27 cellular contexts compared by ENCODE assay signal in the genomic region with DNA sequence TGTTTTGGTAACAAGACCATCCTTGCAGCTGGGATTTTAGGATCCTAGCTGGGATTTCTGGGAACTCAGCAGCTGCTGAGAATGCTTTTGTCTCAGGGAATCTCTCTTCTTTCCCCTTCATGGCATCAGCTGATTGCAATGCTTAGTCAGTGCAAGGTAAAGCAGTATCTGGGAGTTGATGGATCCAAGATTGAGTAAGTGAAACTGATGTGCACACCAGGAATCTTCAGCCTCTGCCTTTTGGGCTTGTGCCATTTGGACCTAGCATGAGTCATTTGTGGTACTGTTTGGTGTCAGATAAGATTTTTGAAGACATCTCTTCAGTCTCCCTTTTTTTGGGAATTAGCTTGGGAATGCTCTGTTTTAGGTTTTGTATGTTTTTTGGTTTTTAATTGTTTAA.
DNase-seq lines count a peak whose midpoint lies in the region; TF ChIP-seq lines count a peak whose summit lies in the region.
"Had no signal": no experiment of that assay in that cellular context is flagged by ENCODE, and none has a peak within 500 bp of the region (broad histone marks: within the 10 kb centered on the region; RNA-seq: fewer than 3 reads in every experiment).

No MANE protein-coding gene starts in this region.

- no peaks in the 10 kb centered on the region for H3K27me3 ChIP-seq in breast epithelium
- H3K27me3 ChIP-seq: BLaER1 treated with 17β-estradiol and CSF1 and Interleukin-3, amounts not matched to agents 10 nM and 100 nM; vagina had no signal

- H3K36me3 ChIP-seq in breast epithelium = no peaks in the 10 kb centered on the region
- H3K36me3 ChIP-seq: BLaER1 treated with 17β-estradiol and CSF1 and Interleukin-3, amounts not matched to agents 10 nM and 100 nM; vagina had no signal

- POLR2A ChIA-PET in MCF 10A (lab: Yijun Ruan, JAX) = interaction anchor here (0.6 kb wide), 1 partner anchor 30 kb away, joined by 3 read pairs; no protein-coding TSS in a partner anchor

- H3K9me3 ChIP-seq in breast epithelium = no peaks in the 10 kb centered on the region
- H3K9me3 ChIP-seq: BLaER1 treated with 17β-estradiol and CSF1 and Interleukin-3, amounts not matched to agents 10 nM and 100 nM; SK-N-SH; vagina had no signal

- H3K4me3 Mint-ChIP-seq in MCF 10A (ENCODE audit: unreplicated experiment) = no peak overlapping the region
- H3K4me3 Mint-ChIP-seq: H9; memory B cell; naive B cell; T-helper 2 cell treated with Interferon-gamma antibody and Interleukin-4, amounts not matched to agents 5 μg/mL and 100 μg/mL, for 36 hours had no signal

- CTCF ChIA-PET in MCF 10A (lab: Yijun Ruan, JAX) = interaction anchor here (0.6 to 1.5 kb wide), 5 partner anchors 10 to 461 kb away, joined by 3 to 5 read pairs (median 3); no protein-coding TSS in a partner anchor

- DNase-seq in MCF 10A (ENCODE audit: unreplicated experiment) = peak; percentile 4
- no peak for DNase-seq in breast epithelium (ENCODE audit: low spot score in 2 of 2)
- DNase-seq in astrocyte of the hippocampus (ENCODE audit: low read depth, low spot score) = peak; percentile 11
- DNase-seq in fibroblast of the aortic adventitia (ENCODE audit: low read depth) = peak; percentile 70
- DNase-seq in stromal cell of bone marrow (ENCODE audit: low read depth) = peak; percentile 3
- DNase-seq in GM20000 (ENCODE audit: low spot score) = no peak
- DNase-seq in occipital lobe (lab: John Stamatoyannopoulos, UW) = no peak
- DNase-seq in activated naive CD4-positive, alpha-beta T cell treated with anti-CD3 and anti-CD28 coated beads, Interleukin-2, amount 50 U/mL, for 16 hours = no peak
- DNase-seq: 8988T; activated CD4-positive, alpha-beta T cell treated with anti-CD3 and anti-CD28 coated beads, Interleukin-2, amount 50 U/mL, for 4 hours; anterior cingulate cortex; Calu3; H9; Kasumi-1; kidney; naive B cell; NCI-H1417; NCI-H510A treated with DMSO at 0.1 percent for 48 hours; right cardiac atrium; SK-N-SH; stimulated activated CD8-positive, alpha-beta memory T cell treated with anti-CD3 and anti-CD28 coated beads, Interleukin-4, amount 100 ng/mL, for 48 hours; substantia nigra had no signal

- TF ChIP-seq CTCF in MCF 10A (IDR thresholded peaks at IDR 0.05; ENCODE audit: unreplicated experiment) (no peak), breast epithelium (IDR thresholded peaks at IDR 0.05) (no peak), fibroblast of the aortic adventitia (IDR thresholded peaks at IDR 0.05; ENCODE audit: insufficient read depth, low read length) (no peak), GM20000 (IDR thresholded peaks at IDR 0.05; ENCODE audit: extremely low read depth, missing control alignments) (no peak)

- no peak overlapping the region for H3K4me3 ChIP-seq in breast epithelium
- H3K4me3 ChIP-seq in fibroblast of the aortic adventitia (ENCODE audit: low read depth, low read length) = no peak overlapping the region
- H3K4me3 ChIP-seq: BLaER1 treated with 17β-estradiol and CSF1 and Interleukin-3, amounts not matched to agents 10 nM and 100 nM; vagina had no signal

- intact Hi-C loops in MCF 10A (cut with micrococcal nuclease) (no loop called here), breast epithelium (cut with DNase I; ENCODE audit: low total_unique reads) (no loop called here)

- no peaks in the 10 kb centered on the region for H3K27me3 Mint-ChIP-seq in MCF 10A (ENCODE audit: insufficient read depth, unreplicated experiment)
- H3K27me3 Mint-ChIP-seq: memory B cell, naive B cell had no signal

- H3K27ac Mint-ChIP-seq in MCF 10A (ENCODE audit: low read depth, unreplicated experiment) = no peak overlapping the region
- H3K27ac Mint-ChIP-seq: H9; memory B cell; naive B cell; T-helper 2 cell treated with Interferon-gamma antibody and Interleukin-4, amounts not matched to agents 5 μg/mL and 100 μg/mL, for 36 hours had no signal

- no TSS peak for BruUV-seq in MCF 10A (replicated peaks; lab: Mats Ljungman, UMichigan)

- no peaks in the 10 kb centered on the region for H3K36me3 Mint-ChIP-seq in MCF 10A (ENCODE audit: insufficient read depth, unreplicated experiment)
- H3K36me3 Mint-ChIP-seq: memory B cell, naive B cell had no signal

- no peak overlapping the region for H3K27ac ChIP-seq in breast epithelium
- H3K27ac ChIP-seq: BLaER1 treated with 17β-estradiol and CSF1 and Interleukin-3, amounts not matched to agents 10 nM and 100 nM; RWPE1; vagina had no signal

- H3K4me1 Mint-ChIP-seq in MCF 10A (ENCODE audit: insufficient read depth, unreplicated experiment) = no peaks in the 10 kb centered on the region
- H3K4me1 Mint-ChIP-seq: H9, memory B cell, naive B cell had no signal

- no peaks in the 10 kb centered on the region for H3K4me1 ChIP-seq in breast epithelium
- H3K4me1 ChIP-seq: BLaER1 treated with 17β-estradiol and CSF1 and Interleukin-3, amounts not matched to agents 10 nM and 100 nM; vagina had no signal

- TF ChIP-seq POLR2A in breast epithelium (IDR thresholded peaks at IDR 0.05) = no peak

- H3K9me3 Mint-ChIP-seq in MCF 10A (ENCODE audit: unreplicated experiment) = no peaks in the 10 kb centered on the region
- H3K9me3 Mint-ChIP-seq: H9; T-helper 2 cell treated with Interferon-gamma antibody and Interleukin-4, amounts not matched to agents 5 μg/mL and 100 μg/mL, for 36 hours had no signal

Comparison
In these comparisons a context has a peak if more than half of its experiments do, and no peak if none do; other contexts are left out.
1. DNase-seq: peak in MCF 10A (single experiment), astrocyte of the hippocampus (single experiment), fibroblast of the aortic adventitia (single experiment) and stromal cell of bone marrow (single experiment); none in breast epithelium (0 of 2), GM20000 (single experiment), occipital lobe (single experiment) and activated naive CD4-positive, alpha-beta T cell treated with anti-CD3 and anti-CD28 coated beads, Interleukin-2, amount 50 U/mL, for 16 hours (single experiment).